In the genomic region with DNA sequence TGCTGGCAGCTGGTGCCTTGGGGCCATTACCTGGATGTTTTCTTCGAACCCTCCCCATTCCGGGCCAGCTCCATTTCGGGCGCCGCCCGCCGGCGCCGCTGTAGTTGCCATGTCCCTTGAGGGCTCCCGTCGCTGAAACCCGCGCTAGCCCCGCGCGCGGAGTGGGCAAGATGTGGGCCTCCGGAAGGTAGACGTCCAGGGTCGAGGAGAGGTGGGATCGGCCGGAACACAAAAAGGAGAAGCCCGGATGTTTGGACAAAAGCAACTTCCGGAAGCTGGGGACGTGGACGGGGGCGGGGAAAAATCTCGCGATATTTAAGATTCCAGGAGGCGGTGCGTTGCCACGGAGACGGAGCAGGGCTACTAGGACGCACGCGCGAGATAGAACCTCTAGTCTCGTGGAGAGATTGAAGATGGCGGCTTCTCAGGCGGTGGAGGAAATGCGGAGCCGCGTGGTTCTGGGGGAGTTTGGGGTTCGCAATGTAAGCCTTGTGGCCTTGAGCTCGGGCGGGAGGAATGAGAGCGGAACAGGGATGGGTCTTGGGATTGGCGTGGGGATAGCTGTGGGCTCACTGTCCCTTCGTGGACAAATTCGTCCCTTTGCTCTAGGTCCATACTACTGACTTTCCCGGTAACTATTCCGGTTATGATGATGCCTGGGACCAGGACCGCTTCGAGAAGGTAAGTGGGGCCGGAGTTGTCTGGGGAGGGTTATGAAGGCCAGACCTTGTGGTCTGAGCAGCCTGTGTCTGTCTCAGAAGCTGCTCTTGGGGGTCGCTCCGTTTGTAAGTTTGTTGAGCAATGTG, we compare ENCODE assay signal across 1 cellular context.
TF ChIP-seq lines count a peak whose summit lies in the region.

A gene with protein sequence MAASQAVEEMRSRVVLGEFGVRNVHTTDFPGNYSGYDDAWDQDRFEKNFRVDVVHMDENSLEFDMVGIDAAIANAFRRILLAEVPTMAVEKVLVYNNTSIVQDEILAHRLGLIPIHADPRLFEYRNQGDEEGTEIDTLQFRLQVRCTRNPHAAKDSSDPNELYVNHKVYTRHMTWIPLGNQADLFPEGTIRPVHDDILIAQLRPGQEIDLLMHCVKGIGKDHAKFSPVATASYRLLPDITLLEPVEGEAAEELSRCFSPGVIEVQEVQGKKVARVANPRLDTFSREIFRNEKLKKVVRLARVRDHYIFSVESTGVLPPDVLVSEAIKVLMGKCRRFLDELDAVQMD (plus strand): TSS at position 393 of the 806 bp plus-strand sequence. CDS start 21 bp downstream, at position 414.
A gene (minus strand): TSS at position 230 of the 806 bp plus-strand sequence. CDS start 119 bp downstream, at position 111.

TF ChIP-seq in HepG2, 621 proteins besides CTCF, POLR2A, EP300 and RAD21 (continued from another document):
- TF ChIP-seq, protein P1, sequence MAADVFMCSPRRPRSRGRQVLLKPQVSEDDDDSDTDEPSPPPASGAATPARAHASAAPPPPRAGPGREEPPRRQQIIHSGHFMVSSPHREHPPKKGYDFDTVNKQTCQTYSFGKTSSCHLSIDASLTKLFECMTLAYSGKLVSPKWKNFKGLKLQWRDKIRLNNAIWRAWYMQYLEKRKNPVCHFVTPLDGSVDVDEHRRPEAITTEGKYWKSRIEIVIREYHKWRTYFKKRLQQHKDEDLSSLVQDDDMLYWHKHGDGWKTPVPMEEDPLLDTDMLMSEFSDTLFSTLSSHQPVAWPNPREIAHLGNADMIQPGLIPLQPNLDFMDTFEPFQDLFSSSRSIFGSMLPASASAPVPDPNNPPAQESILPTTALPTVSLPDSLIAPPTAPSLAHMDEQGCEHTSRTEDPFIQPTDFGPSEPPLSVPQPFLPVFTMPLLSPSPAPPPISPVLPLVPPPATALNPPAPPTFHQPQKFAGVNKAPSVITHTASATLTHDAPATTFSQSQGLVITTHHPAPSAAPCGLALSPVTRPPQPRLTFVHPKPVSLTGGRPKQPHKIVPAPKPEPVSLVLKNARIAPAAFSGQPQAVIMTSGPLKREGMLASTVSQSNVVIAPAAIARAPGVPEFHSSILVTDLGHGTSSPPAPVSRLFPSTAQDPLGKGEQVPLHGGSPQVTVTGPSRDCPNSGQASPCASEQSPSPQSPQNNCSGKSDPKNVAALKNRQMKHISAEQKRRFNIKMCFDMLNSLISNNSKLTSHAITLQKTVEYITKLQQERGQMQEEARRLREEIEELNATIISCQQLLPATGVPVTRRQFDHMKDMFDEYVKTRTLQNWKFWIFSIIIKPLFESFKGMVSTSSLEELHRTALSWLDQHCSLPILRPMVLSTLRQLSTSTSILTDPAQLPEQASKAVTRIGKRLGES (CRISPR knock-in tag; IDR thresholded peaks at IDR 0.05; ENCODE audit: borderline replicate concordance): peak; percentile 48
- TF ChIP-seq, protein P2, sequence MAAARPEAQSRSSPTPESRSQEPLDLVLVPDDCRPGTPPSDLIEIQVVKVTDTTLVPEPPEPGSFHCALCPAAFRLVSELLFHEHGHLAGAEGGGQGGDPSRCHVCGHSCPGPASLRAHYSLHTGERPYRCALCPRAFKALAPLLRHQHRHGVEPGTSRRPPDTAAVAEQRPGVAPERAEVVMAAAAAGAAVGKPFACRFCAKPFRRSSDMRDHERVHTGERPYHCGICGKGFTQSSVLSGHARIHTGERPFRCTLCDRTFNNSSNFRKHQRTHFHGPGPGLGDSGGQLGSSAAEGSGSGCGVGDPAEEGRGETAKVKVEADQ (CRISPR knock-in tag; IDR thresholded peaks at IDR 0.05; ENCODE audit: borderline replicate concordance): 0 out of 2 replicates have a peak, but pooled peaks have one; percentile 81
- TF ChIP-seq ZNF354B (CRISPR knock-in tag; IDR thresholded peaks at IDR 0.05): peak; percentile 12; the same call in 1 of the 2 replicates
- TF ChIP-seq, protein P3, sequence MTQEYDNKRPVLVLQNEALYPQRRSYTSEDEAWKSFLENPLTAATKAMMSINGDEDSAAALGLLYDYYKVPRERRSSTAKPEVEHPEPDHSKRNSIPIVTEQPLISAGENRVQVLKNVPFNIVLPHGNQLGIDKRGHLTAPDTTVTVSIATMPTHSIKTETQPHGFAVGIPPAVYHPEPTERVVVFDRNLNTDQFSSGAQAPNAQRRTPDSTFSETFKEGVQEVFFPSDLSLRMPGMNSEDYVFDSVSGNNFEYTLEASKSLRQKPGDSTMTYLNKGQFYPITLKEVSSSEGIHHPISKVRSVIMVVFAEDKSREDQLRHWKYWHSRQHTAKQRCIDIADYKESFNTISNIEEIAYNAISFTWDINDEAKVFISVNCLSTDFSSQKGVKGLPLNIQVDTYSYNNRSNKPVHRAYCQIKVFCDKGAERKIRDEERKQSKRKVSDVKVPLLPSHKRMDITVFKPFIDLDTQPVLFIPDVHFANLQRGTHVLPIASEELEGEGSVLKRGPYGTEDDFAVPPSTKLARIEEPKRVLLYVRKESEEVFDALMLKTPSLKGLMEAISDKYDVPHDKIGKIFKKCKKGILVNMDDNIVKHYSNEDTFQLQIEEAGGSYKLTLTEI (CRISPR knock-in tag; conservative IDR thresholded peaks at IDR 0.05): no peak
- no peak for TF ChIP-seq PAX8 (CRISPR knock-in tag; IDR thresholded peaks at IDR 0.05; ENCODE audit: borderline replicate concordance)
- no peak for TF ChIP-seq ZMAT3 (CRISPR knock-in tag; conservative IDR thresholded peaks at IDR 0.05)
- TF ChIP-seq TCF7 (IDR thresholded peaks at IDR 0.05; ENCODE audit: low read depth): no peak
- no peak for TF ChIP-seq ZNF652 (CRISPR knock-in tag; IDR thresholded peaks at IDR 0.05; ENCODE audit: borderline replicate concordance, low read depth)
- TF ChIP-seq SNAI1 (CRISPR knock-in tag; IDR thresholded peaks at IDR 0.05; ENCODE audit: borderline replicate concordance): peak; percentile 64; the same call in 1 of the 2 replicates
- TF ChIP-seq, protein P4, sequence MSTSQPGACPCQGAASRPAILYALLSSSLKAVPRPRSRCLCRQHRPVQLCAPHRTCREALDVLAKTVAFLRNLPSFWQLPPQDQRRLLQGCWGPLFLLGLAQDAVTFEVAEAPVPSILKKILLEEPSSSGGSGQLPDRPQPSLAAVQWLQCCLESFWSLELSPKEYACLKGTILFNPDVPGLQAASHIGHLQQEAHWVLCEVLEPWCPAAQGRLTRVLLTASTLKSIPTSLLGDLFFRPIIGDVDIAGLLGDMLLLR (CRISPR knock-in tag; IDR thresholded peaks at IDR 0.05): peak; percentile 48; the same call in 1 of the 2 replicates
- peak; percentile 40 for TF ChIP-seq PCBP2 (optimal IDR thresholded peaks at IDR 0.05; ENCODE audit: low read depth, low read length, poor library complexity, severe bottlenecking)
- TF ChIP-seq RCOR2 (CRISPR knock-in tag; IDR thresholded peaks at IDR 0.05): 0 out of 2 replicates have a peak, but pooled peaks have one; percentile 31
- TF ChIP-seq, protein P5, sequence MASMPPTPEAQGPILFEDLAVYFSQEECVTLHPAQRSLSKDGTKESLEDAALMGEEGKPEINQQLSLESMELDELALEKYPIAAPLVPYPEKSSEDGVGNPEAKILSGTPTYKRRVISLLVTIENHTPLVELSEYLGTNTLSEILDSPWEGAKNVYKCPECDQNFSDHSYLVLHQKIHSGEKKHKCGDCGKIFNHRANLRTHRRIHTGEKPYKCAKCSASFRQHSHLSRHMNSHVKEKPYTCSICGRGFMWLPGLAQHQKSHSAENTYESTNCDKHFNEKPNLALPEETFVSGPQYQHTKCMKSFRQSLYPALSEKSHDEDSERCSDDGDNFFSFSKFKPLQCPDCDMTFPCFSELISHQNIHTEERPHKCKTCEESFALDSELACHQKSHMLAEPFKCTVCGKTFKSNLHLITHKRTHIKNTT (CRISPR knock-in tag; IDR thresholded peaks at IDR 0.05): no peak
- TF ChIP-seq GATA4 (IDR thresholded peaks at IDR 0.05; ENCODE audit: borderline replicate concordance, low read depth): peak; percentile 57; the same call in 1 of the 2 replicates
- peak; percentile 56 for TF ChIP-seq FOXK2 (IDR thresholded peaks at IDR 0.05)
- no peak for TF ChIP-seq MBD4 (IDR thresholded peaks at IDR 0.05; ENCODE audit: borderline replicate concordance, low read length)
- TF ChIP-seq POLR2AphosphoS5 (IDR thresholded peaks at IDR 0.05; ENCODE audit: low read depth, low read length): peak; percentile 99
- 0 out of 2 replicates have a peak, but pooled peaks have one; percentile 27 for TF ChIP-seq ZSCAN29 (CRISPR knock-in tag; conservative IDR thresholded peaks at IDR 0.05)
- peak; percentile 75; the same call in 1 of the 2 replicates for TF ChIP-seq IRF2 (CRISPR knock-in tag; IDR thresholded peaks at IDR 0.05)
- 0 out of 2 replicates have a peak, but pooled peaks have one; percentile 29 for TF ChIP-seq HES4 (CRISPR knock-in tag; IDR thresholded peaks at IDR 0.05; ENCODE audit: borderline replicate concordance)
- TF ChIP-seq, protein P6, sequence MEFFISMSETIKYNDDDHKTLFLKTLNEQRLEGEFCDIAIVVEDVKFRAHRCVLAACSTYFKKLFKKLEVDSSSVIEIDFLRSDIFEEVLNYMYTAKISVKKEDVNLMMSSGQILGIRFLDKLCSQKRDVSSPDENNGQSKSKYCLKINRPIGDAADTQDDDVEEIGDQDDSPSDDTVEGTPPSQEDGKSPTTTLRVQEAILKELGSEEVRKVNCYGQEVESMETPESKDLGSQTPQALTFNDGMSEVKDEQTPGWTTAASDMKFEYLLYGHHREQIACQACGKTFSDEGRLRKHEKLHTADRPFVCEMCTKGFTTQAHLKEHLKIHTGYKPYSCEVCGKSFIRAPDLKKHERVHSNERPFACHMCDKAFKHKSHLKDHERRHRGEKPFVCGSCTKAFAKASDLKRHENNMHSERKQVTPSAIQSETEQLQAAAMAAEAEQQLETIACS (CRISPR knock-in tag; IDR thresholded peaks at IDR 0.05): peak; percentile 46; the same call in 1 of the 2 replicates
- peak; percentile 97 for TF ChIP-seq RFX1 (IDR thresholded peaks at IDR 0.05)
- no peak for TF ChIP-seq TBX3 (IDR thresholded peaks at IDR 0.05; ENCODE audit: borderline replicate concordance)
- TF ChIP-seq, protein P7, sequence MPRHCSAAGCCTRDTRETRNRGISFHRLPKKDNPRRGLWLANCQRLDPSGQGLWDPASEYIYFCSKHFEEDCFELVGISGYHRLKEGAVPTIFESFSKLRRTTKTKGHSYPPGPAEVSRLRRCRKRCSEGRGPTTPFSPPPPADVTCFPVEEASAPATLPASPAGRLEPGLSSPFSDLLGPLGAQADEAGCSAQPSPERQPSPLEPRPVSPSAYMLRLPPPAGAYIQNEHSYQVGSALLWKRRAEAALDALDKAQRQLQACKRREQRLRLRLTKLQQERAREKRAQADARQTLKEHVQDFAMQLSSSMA (CRISPR knock-in tag; IDR thresholded peaks at IDR 0.05): peak; percentile 15; the same call in 1 of the 2 replicates
